Comparison of ENCODE assay signal across 8 cellular contexts in genomic region chr1:21290546-21290944, GRCh38. TPM values are rescaled to one million over a fixed set of nuclear protein-coding genes. Genes with fewer than 3 reads are reported as not detected.
A peak's percentile ranks its signal among the peaks of the same experiment; 100 is the strongest.
DNase-seq lines count a peak whose midpoint lies in the region; ATAC-seq, FAIRE-seq and TF ChIP-seq lines count a peak whose summit lies in the region.

No MANE protein-coding gene starts in this region.

- H3K9me3 ChIP-seq in OCI-LY1 (ENCODE audit: low read length) = no peaks in the 10 kb centered on the region
- H3K9me3 ChIP-seq in duodenal mucosa (ENCODE audit: control insufficient read depth in 1 of 2, low read length in 2 of 2) = no peaks in the 10 kb centered on the region
- H3K9me3 ChIP-seq in neutrophil = no peaks in the 10 kb centered on the region

- TF ChIP-seq POLR2A in GM12891 (IDR thresholded peaks at IDR 0.05; ENCODE audit: low read depth, low read length) = no peak

- H3K4me1 ChIP-seq in OCI-LY1 (ENCODE audit: insufficient read depth, low read length, severe bottlenecking) = peaks cover 52% of the 10 kb centered on the region
- peaks cover 51 to 59% of the 10 kb centered on the region in 2 donors for H3K4me1 ChIP-seq in duodenal mucosa (ENCODE audit: control insufficient read depth in 1 of 2, insufficient read depth in 2 of 2, low read length in 2 of 2)
- peaks cover 84 to 89% of the 10 kb centered on the region in 2 experiments for H3K4me1 ChIP-seq in neutrophil (ENCODE audit: control insufficient read depth in 1 of 2, insufficient read depth in 1 of 2, low read depth in 1 of 2, low read length in 1 of 2)

- no peaks in the 10 kb centered on the region for H3K27me3 ChIP-seq in OCI-LY1 (ENCODE audit: insufficient read depth, low read length)
- no peaks in the 10 kb centered on the region for H3K27me3 ChIP-seq in duodenal mucosa (ENCODE audit: control insufficient read depth in 1 of 2, insufficient read depth in 2 of 2, low read length in 2 of 2)
- H3K27me3 ChIP-seq in neutrophil = no peaks in the 10 kb centered on the region

- peaks cover 14% of the 10 kb centered on the region; the same call in 1 of the 2 replicates for H3F3A ChIP-seq in OCI-LY1 (ENCODE audit: insufficient read depth, low read length)

- peak; percentile 69 for DNase-seq in GM12891 (ENCODE audit: insufficient read length, low spot score)
- DNase-seq in occipital lobe (lab: John Stamatoyannopoulos, UW) = no peak

- ATAC-seq in HG03139 (IDR thresholded peaks at IDR 0.05; ENCODE audit: unreplicated experiment) (no peak), GM19351 (IDR thresholded peaks at IDR 0.05; ENCODE audit: unreplicated experiment) (no peak), HG03135 (IDR thresholded peaks at IDR 0.05; ENCODE audit: unreplicated experiment) (no peak)

- H3K9ac ChIP-seq in OCI-LY1 (ENCODE audit: low read length) (peak overlapping the region; percentile 18; the same call in 1 of the 2 replicates), duodenal mucosa (ENCODE audit: low read depth in 1 of 2, low read length in 2 of 2) (peak overlapping the region in 1 of 2 donors; percentile 55)

- FAIRE-seq in GM12891 (lab: Jason Lieb, UNC) = peak; percentile 57

- TF ChIP-seq CTCF in OCI-LY1 (IDR thresholded peaks at IDR 0.05; ENCODE audit: low read length) (no peak), neutrophil (IDR thresholded peaks at IDR 0.05) (no peak)

- no peaks in the 10 kb centered on the region for H4K20me1 ChIP-seq in OCI-LY1 (ENCODE audit: insufficient read depth, low read length)

- H2AFZ ChIP-seq in OCI-LY1 (ENCODE audit: low read length) = no peak overlapping the region

- H3K4me2 ChIP-seq in OCI-LY1 (ENCODE audit: low read length) = peak overlapping the region; percentile 63

- H3K36me3 ChIP-seq in OCI-LY1 (ENCODE audit: insufficient read depth, low read length) (no peaks in the 10 kb centered on the region), duodenal mucosa (ENCODE audit: control insufficient read depth in 1 of 2, insufficient read depth in 2 of 2, low read length in 2 of 2) (peaks cover 0 to 3% of the 10 kb centered on the region in 2 donors), neutrophil (peaks cover 9% of the 10 kb centered on the region)

- H3K27ac ChIP-seq in OCI-LY1 (ENCODE audit: low read depth, low read length, poor library complexity, severe bottlenecking) (no peak overlapping the region), duodenal mucosa (ENCODE audit: low read depth, low read length) (peak overlapping the region; percentile 5), neutrophil (peak overlapping the region; percentile 97)

- peak overlapping the region; percentile 53 for H3K4me3 ChIP-seq in OCI-LY1 (ENCODE audit: low read depth, low read length, poor library complexity, severe bottlenecking)
- peak overlapping the region; percentile 50 to 61 for H3K4me3 ChIP-seq in duodenal mucosa (ENCODE audit: low read depth in 1 of 2, low read length in 2 of 2)
- H3K4me3 ChIP-seq in neutrophil (ENCODE audit: low read depth in 1 of 2, low read length in 1 of 2) = peak overlapping the region; percentile 84 to 95

- H3K79me2 ChIP-seq in OCI-LY1 (ENCODE audit: insufficient read depth, low read length) = no peaks in the 10 kb centered on the region

- no peaks in the 10 kb centered on the region for H3K9me2 ChIP-seq in OCI-LY1 (ENCODE audit: low read depth, low read length)

TF ChIP-seq in GM12891, 5 proteins besides CTCF, POLR2A, EP300 and RAD21:
- TF ChIP-seq PAX5 (IDR thresholded peaks at IDR 0.05; ENCODE audit: insufficient read depth, low read length, severe bottlenecking) = no peak
- TF ChIP-seq SPI1 (IDR thresholded peaks at IDR 0.05; ENCODE audit: low read depth, low read length) = peak; percentile 99

RNA-seq across cellular contexts. Expression of gene ECE1, which starts 0.3 kb away (rescaled TPM):
- 7.9 TPM for polyA plus RNA-seq in GM12891 (2012; ENCODE audit: low read depth, missing spikeins)
- total RNA-seq in occipital lobe = 9.5 TPM
